ENCODE assay signal across 16 cellular contexts in the genomic region with DNA sequence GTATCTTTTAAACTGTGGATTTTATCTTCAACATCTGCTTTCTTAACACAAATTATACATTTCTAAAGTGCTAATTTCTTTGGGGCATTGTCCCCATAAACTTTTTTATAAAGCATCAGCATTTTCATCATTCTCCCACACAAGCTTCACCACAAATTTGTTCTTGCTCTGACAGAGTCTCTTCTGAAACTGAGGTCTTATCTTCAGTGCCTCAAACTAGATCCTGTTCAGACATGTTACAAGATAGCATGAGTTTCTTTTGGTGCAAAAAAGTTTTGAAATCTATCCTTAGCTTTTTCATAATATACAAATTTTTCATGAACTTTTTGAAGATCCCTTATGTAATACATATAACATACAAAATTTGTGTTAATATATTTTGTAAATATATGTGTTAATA.
"Had no signal": no experiment of that assay in that cellular context is flagged by ENCODE, and none has a peak within 500 bp of the region (broad histone marks: within the 10 kb centered on the region; RNA-seq: fewer than 3 reads in every experiment).

No MANE protein-coding gene starts in this region.

- H2AFZ ChIP-seq: hepatocyte, neural progenitor cell had no signal

- H3K4me3 ChIP-seq: adrenal gland, cardiac muscle cell, hepatocyte, neural progenitor cell, upper lobe of left lung had no signal

- DNase-seq: activated CD4-positive, alpha-beta T cell treated with anti-CD3 and anti-CD28 coated beads, Interleukin-2, amount 50 U/mL, for 4 hours; activated gamma-delta T cell treated with Interleukin-2 at 50 U/mL for 16 hours; adrenal gland; dermis blood vessel endothelial cell; effector memory CD4-positive, alpha-beta T cell; mesenchymal stem cell; naive thymus-derived CD4-positive, alpha-beta T cell; stimulated activated CD4-positive, alpha-beta T cell treated with anti-CD3 and anti-CD28 coated beads, Interleukin-12 subunit alpha, Interleukin-12 subunit beta, amount 100 ng/mL, for 4 hours; stimulated activated CD4-positive, alpha-beta T cell treated with anti-CD3 and anti-CD28 coated beads, Interleukin-1b, Interleukin-23, amount 100 ng/mL, for 48 hours; stimulated activated CD8-positive, alpha-beta memory T cell treated with anti-CD3 and anti-CD28 coated beads, Interleukin-4, amount 100 ng/mL, for 48 hours; stimulated activated naive CD4-positive, alpha-beta T cell treated with Interleukin-2 at 50 U/mL for 16 hours; upper lobe of left lung had no signal

- ATAC-seq: activated naive CD4-positive, alpha-beta T cell treated with anti-CD3 and anti-CD28 coated beads, Interleukin-2, amount 50 U/mL, for 72 hours; naive thymus-derived CD4-positive, alpha-beta T cell had no signal

- H3K9me3 ChIP-seq: adrenal gland, upper lobe of left lung had no signal

- H3K79me2 ChIP-seq: hepatocyte had no signal

- H3K27me3 ChIP-seq: adrenal gland, cardiac muscle cell, hepatocyte, neural progenitor cell, upper lobe of left lung had no signal

- H3K9ac ChIP-seq: neural progenitor cell had no signal

- H3K36me3 ChIP-seq: adrenal gland, cardiac muscle cell, neural progenitor cell, upper lobe of left lung had no signal

- H3K4me1 ChIP-seq: adrenal gland, neural progenitor cell, upper lobe of left lung had no signal

- H3K4me2 ChIP-seq: hepatocyte, neural progenitor cell had no signal

- H3K27ac ChIP-seq: adrenal gland, cardiac muscle cell, neural progenitor cell, upper lobe of left lung had no signal
